1 cellular context compared by ENCODE assay signal in genomic region chr10:103542764-103543616, GRCh38.
TF ChIP-seq lines count a peak whose summit lies in the region.

No MANE protein-coding gene starts in this region.

TF ChIP-seq in GM12878, 131 proteins besides CTCF, POLR2A, EP300 and RAD21 (continued from another document and continues in another):
- TF ChIP-seq PBX3 (IDR thresholded peaks at IDR 0.05; ENCODE audit: insufficient replicate concordance, low read depth, low read length) (no peak), SMC3 (IDR thresholded peaks at IDR 0.05; ENCODE audit: borderline replicate concordance, low read length) (peak; percentile 33; the same call in 1 of the 2 replicates), SRF (IDR thresholded peaks at IDR 0.05; ENCODE audit: low read depth in 2 of 2, low read length in 2 of 2) (no peak), CHD2 (IDR thresholded peaks at IDR 0.05; ENCODE audit: borderline replicate concordance, low read depth, low read length) (no peak), KLF5 (IDR thresholded peaks at IDR 0.05; ENCODE audit: partially characterized antibody) (no peak), GATAD2B (conservative IDR thresholded peaks at IDR 0.05; ENCODE audit: low read depth) (no peak), MLLT1 (IDR thresholded peaks at IDR 0.05) (no peak), EZH2 (IDR thresholded peaks at IDR 0.05; ENCODE audit: borderline replicate concordance, control insufficient read depth, low read depth, low read length) (no peak), POU2F2 (IDR thresholded peaks at IDR 0.05; ENCODE audit: borderline replicate concordance, low read depth, low read length) (peak; percentile 78; the same call in 2 of the 3 replicates), SUPT20H (IDR thresholded peaks at IDR 0.05; ENCODE audit: borderline replicate concordance, control insufficient read depth, low read depth, low read length) (no peak), WRNIP1 (IDR thresholded peaks at IDR 0.05; ENCODE audit: borderline replicate concordance, low read depth, low read length) (no peak), CREB1 (IDR thresholded peaks at IDR 0.05; ENCODE audit: low read depth) (no peak), PAX8 (IDR thresholded peaks at IDR 0.05) (no peak), SMAD1 (IDR thresholded peaks at IDR 0.05; ENCODE audit: low read depth, partially characterized antibody) (no peak), STAT3 (IDR thresholded peaks at IDR 0.05; ENCODE audit: low read depth, low read length) (no peak), RFX5 (IDR thresholded peaks at IDR 0.05; ENCODE audit: low read depth, low read length) (no peak), MEF2B (IDR thresholded peaks at IDR 0.05; ENCODE audit: partially characterized antibody, poor library complexity, severe bottlenecking) (no peak), BCL3 (IDR thresholded peaks at IDR 0.05; ENCODE audit: borderline replicate concordance, insufficient read depth, low read depth, low read length, poor library complexity, severe bottlenecking) (no peak), CBX3 (IDR thresholded peaks at IDR 0.05; ENCODE audit: borderline replicate concordance, low read depth) (no peak), RUNX3 (IDR thresholded peaks at IDR 0.05; ENCODE audit: low read length) (peak; percentile 42), ZNF274 (IDR thresholded peaks at IDR 0.05; ENCODE audit: insufficient read depth, insufficient read length) (no peak), IKZF1 (conservative IDR thresholded peaks at IDR 0.05) (peak; percentile 65; the same call in 1 of the 2 replicates), ZBTB33 (IDR thresholded peaks at IDR 0.05) (no peak), E2F4 (IDR thresholded peaks at IDR 0.05; ENCODE audit: low read depth, low read length) (no peak), ZNF592 (IDR thresholded peaks at IDR 0.05) (no peak), SREBF2 (IDR thresholded peaks at IDR 0.05; ENCODE audit: low read length) (no peak), ELK1 (IDR thresholded peaks at IDR 0.05; ENCODE audit: low read depth, low read length) (no peak), NR2C1 (IDR thresholded peaks at IDR 0.05) (no peak), E4F1 (IDR thresholded peaks at IDR 0.05; ENCODE audit: borderline replicate concordance, partially characterized antibody) (no peak), CBFB (IDR thresholded peaks at IDR 0.05; ENCODE audit: low read depth) (no peak), USF1 (IDR thresholded peaks at IDR 0.05; ENCODE audit: borderline replicate concordance, extremely low read length, insufficient read depth, low read depth, low read length) (no peak), DPF2 (IDR thresholded peaks at IDR 0.05) (no peak), POLR2AphosphoS2 (IDR thresholded peaks at IDR 0.05; ENCODE audit: low read depth, low read length) (no peak), IRF5 (IDR thresholded peaks at IDR 0.05; ENCODE audit: borderline replicate concordance) (no peak), MEF2A (IDR thresholded peaks at IDR 0.05; ENCODE audit: insufficient read depth, low read depth, low read length) (0 out of 2 replicates have a peak, but pooled peaks have one; percentile 49), RBBP5 (conservative IDR thresholded peaks at IDR 0.05) (no peak), SREBF1 (IDR thresholded peaks at IDR 0.05; ENCODE audit: low read length) (no peak), JUND (IDR thresholded peaks at IDR 0.05; ENCODE audit: low read depth, low read length) (no peak), IRF4 (IDR thresholded peaks at IDR 0.05; ENCODE audit: low read depth, low read length) (no peak), YBX1 (IDR thresholded peaks at IDR 0.05) (no peak), MTA3 (IDR thresholded peaks at IDR 0.05; ENCODE audit: borderline replicate concordance, low read length) (no peak), ATF7 (IDR thresholded peaks at IDR 0.05; ENCODE audit: low read depth) (no peak), EGR1 (IDR thresholded peaks at IDR 0.05; ENCODE audit: borderline replicate concordance in 1 of 2, low read depth in 2 of 2, low read length in 2 of 2) (peak in 1 of 2 experiments; percentile 38; a peak in 1 of 3 replicates), CREM (IDR thresholded peaks at IDR 0.05; ENCODE audit: low read depth) (no peak), RELA (IDR thresholded peaks at IDR 0.05; ENCODE audit: borderline replicate concordance, partially characterized antibody) (no peak), FOXK2 (IDR thresholded peaks at IDR 0.05) (no peak), GABPA (IDR thresholded peaks at IDR 0.05; ENCODE audit: low read depth) (no peak), NR2F1 (conservative IDR thresholded peaks at IDR 0.05) (0 out of 2 replicates have a peak, but pooled peaks have one; percentile 30), ZNF384 (IDR thresholded peaks at IDR 0.05; ENCODE audit: borderline replicate concordance, low read depth, low read length) (no peak), HDGF (IDR thresholded peaks at IDR 0.05) (no peak), HDAC6 (IDR thresholded peaks at IDR 0.05; ENCODE audit: unreplicated experiment) (no peak), YY1 (IDR thresholded peaks at IDR 0.05; ENCODE audit: low read depth, low read length) (no peak), BMI1 (IDR thresholded peaks at IDR 0.05; ENCODE audit: borderline replicate concordance) (no peak)
